Comparison of ENCODE assay signal across 10 cellular contexts in the genomic region with DNA sequence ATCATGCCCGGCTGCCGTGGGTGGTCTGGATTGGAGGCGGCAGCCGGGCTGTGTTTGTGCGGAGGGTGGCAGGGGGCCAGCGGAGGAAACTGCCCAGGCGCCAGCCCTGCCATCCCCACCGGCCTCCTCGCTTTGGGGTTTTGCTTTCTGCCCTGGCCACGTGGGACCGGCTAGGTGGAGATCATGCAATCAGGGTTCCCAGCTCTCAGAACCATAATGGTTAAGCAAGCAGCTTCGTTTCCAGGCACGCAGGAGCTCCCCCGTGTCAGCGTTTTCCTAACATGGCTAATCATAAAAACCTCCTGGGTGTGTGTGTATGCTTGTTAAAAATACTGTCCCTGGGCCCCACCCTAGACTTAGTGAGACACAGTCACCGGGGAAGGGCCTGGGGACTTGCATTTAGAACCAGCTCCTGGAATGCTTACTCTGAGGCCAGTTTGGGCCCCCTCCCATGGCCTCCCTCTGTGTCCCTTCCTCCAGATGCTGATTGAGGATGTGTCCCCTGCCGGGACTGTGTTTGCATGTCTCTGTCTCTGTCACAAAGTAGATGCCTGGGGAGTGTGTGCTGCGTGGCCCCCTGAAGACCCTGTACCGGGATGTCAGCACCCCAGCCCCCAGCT.
DNase-seq lines count a peak whose midpoint lies in the region; ATAC-seq and TF ChIP-seq lines count a peak whose summit lies in the region.
"Had no signal": no experiment of that assay in that cellular context is flagged by ENCODE, and none has a peak within 500 bp of the region (broad histone marks: within the 10 kb centered on the region; RNA-seq: fewer than 3 reads in every experiment).

No MANE protein-coding gene starts in this region.

- DNase-seq in amniotic epithelial cell (ENCODE audit: low read depth) (peak; percentile 77), right atrium auricular region (ENCODE audit: low spot score) (peak; percentile 79), psoas muscle (peak; percentile 46 to 77), SKM-1 treated with dmso at 0.1 percent for 144 hours (lab: John Stamatoyannopoulos, UW; ENCODE audit: unreplicated experiment) (no peak), activated gamma-delta T cell (lab: John Stamatoyannopoulos, UW) (no peak)
- DNase-seq in CD4-positive, alpha-beta T cell = no peak
- DNase-seq in activated CD8-positive, alpha-beta T cell treated with anti-CD3 and anti-CD28 coated beads, Interleukin-2, amount 10 ng/mL, durations not matched to agents 7 days and 5 days = no peak
- DNase-seq: activated CD4-positive, alpha-beta T cell treated with anti-CD3 and anti-CD28 coated beads, Interleukin-2, amount 10 ng/mL, durations not matched to agents 7 days and 5 days; COR-L47 had no signal

- no peaks in the 10 kb centered on the region for H3K9me3 Mint-ChIP-seq in CD4-positive, alpha-beta T cell
- no peaks in the 10 kb centered on the region for H3K9me3 Mint-ChIP-seq in activated CD8-positive, alpha-beta T cell treated with anti-CD3 and anti-CD28 coated beads, Interleukin-2, amount 10 ng/mL, durations not matched to agents 7 days and 5 days (ENCODE audit: insufficient read depth)
- H3K9me3 Mint-ChIP-seq: activated CD4-positive, alpha-beta T cell treated with anti-CD3 and anti-CD28 coated beads, Interleukin-2, amount 10 ng/mL, durations not matched to agents 7 days and 5 days had no signal

- peaks cover 0 to 21% (median 10%) of the 10 kb centered on the region in 11 experiments; a peak in 11 of 22 replicates for H3K36me3 ChIP-seq in BLaER1 treated with 17β-estradiol and CSF1 and Interleukin-3, amounts not matched to agents 10 nM and 100 nM
- H3K36me3 ChIP-seq in right atrium auricular region (no peaks in the 10 kb centered on the region), psoas muscle (ENCODE audit: insufficient read depth in 1 of 2, low read depth in 1 of 2) (no peaks in the 10 kb centered on the region)

- peaks cover 16 to 47% (median 22%) of the 10 kb centered on the region in 11 experiments; a peak in 21 of 22 replicates for H4K20me1 ChIP-seq in BLaER1 treated with 17β-estradiol and CSF1 and Interleukin-3, amounts not matched to agents 10 nM and 100 nM

- no peaks in the 10 kb centered on the region for H3K27me3 Mint-ChIP-seq in CD4-positive, alpha-beta T cell
- H3K27me3 Mint-ChIP-seq in activated CD8-positive, alpha-beta T cell treated with anti-CD3 and anti-CD28 coated beads, Interleukin-2, amount 10 ng/mL, durations not matched to agents 7 days and 5 days (ENCODE audit: low read depth) = no peaks in the 10 kb centered on the region
- H3K27me3 Mint-ChIP-seq: activated CD4-positive, alpha-beta T cell treated with anti-CD3 and anti-CD28 coated beads, Interleukin-2, amount 10 ng/mL, durations not matched to agents 7 days and 5 days had no signal

- no peak overlapping the region for H3K4me3 Mint-ChIP-seq in CD4-positive, alpha-beta T cell
- H3K4me3 Mint-ChIP-seq in activated CD8-positive, alpha-beta T cell treated with anti-CD3 and anti-CD28 coated beads, Interleukin-2, amount 10 ng/mL, durations not matched to agents 7 days and 5 days = no peak overlapping the region
- H3K4me3 Mint-ChIP-seq: activated CD4-positive, alpha-beta T cell treated with anti-CD3 and anti-CD28 coated beads, Interleukin-2, amount 10 ng/mL, durations not matched to agents 7 days and 5 days had no signal

- H3K27ac Mint-ChIP-seq in CD4-positive, alpha-beta T cell = no peak overlapping the region
- H3K27ac Mint-ChIP-seq in activated CD8-positive, alpha-beta T cell treated with anti-CD3 and anti-CD28 coated beads, Interleukin-2, amount 10 ng/mL, durations not matched to agents 7 days and 5 days = no peak overlapping the region
- H3K27ac Mint-ChIP-seq: activated CD4-positive, alpha-beta T cell treated with anti-CD3 and anti-CD28 coated beads, Interleukin-2, amount 10 ng/mL, durations not matched to agents 7 days and 5 days had no signal

- intact Hi-C loops in psoas muscle (cut with DNase I) = no loop called here
- intact Hi-C loops in CD4-positive, alpha-beta T cell (cut with DNase I, micrococcal nuclease) = no loop called here

- peaks cover 0 to 14% (median 5%) of the 10 kb centered on the region in 11 experiments; a peak in 9 of 22 replicates for H3K9me3 ChIP-seq in BLaER1 treated with 17β-estradiol and CSF1 and Interleukin-3, amounts not matched to agents 10 nM and 100 nM (replicated peaks in 1 of 11)
- H3K9me3 ChIP-seq in right atrium auricular region (no peaks in the 10 kb centered on the region), psoas muscle (no peaks in the 10 kb centered on the region)
- no peaks in the 10 kb centered on the region for H3K9me3 ChIP-seq in CD4-positive, alpha-beta T cell (ENCODE audit: control insufficient read depth, low read length)

- CTCF ChIA-PET in CD4-positive, alpha-beta T cell (lab: Charles Lee) = no interaction called here
- CTCF ChIA-PET in activated CD8-positive, alpha-beta T cell treated with anti-CD3 and anti-CD28 coated beads, Interleukin-2, amount 10 ng/mL, durations not matched to agents 7 days and 5 days (lab: Charles Lee) = no interaction called here

- peak overlapping the region; percentile 37 to 75 (median 61); a peak in 21 of 22 replicates for H3K9ac ChIP-seq in BLaER1 treated with 17β-estradiol and CSF1 and Interleukin-3, amounts not matched to agents 10 nM and 100 nM

- WGBS in psoas muscle, 3 donors = 13 to 16% (median 14%) methylated on average over 14 to 19 of the region's 19 CpGs

- no peaks in the 10 kb centered on the region for H3K36me3 Mint-ChIP-seq in CD4-positive, alpha-beta T cell (ENCODE audit: low read depth)
- no peaks in the 10 kb centered on the region for H3K36me3 Mint-ChIP-seq in activated CD8-positive, alpha-beta T cell treated with anti-CD3 and anti-CD28 coated beads, Interleukin-2, amount 10 ng/mL, durations not matched to agents 7 days and 5 days (ENCODE audit: low read depth)

- ATAC-seq in psoas muscle = peak; percentile 49 to 72 (median 62)
- no peak for ATAC-seq in CD4-positive, alpha-beta T cell (ENCODE audit: poor library complexity)
- ATAC-seq in activated CD8-positive, alpha-beta T cell treated with anti-CD3 and anti-CD28 coated beads, Interleukin-2, amount 10 ng/mL, durations not matched to agents 7 days and 5 days = no peak

- H3K27me3 ChIP-seq in BLaER1 treated with 17β-estradiol and CSF1 and Interleukin-3, amounts not matched to agents 10 nM and 100 nM = no peaks in the 10 kb centered on the region
- H3K27me3 ChIP-seq in right atrium auricular region = no peaks in the 10 kb centered on the region
- H3K27me3 ChIP-seq in psoas muscle (ENCODE audit: insufficient read depth in 3 of 3, low read length in 2 of 3) = no peaks in the 10 kb centered on the region
- H3K27me3 ChIP-seq in CD4-positive, alpha-beta T cell (ENCODE audit: control insufficient read depth, insufficient read depth, low read length) = no peaks in the 10 kb centered on the region

- peak overlapping the region; percentile 78 to 97 (median 89) for H3K4me2 ChIP-seq in BLaER1 treated with 17β-estradiol and CSF1 and Interleukin-3, amounts not matched to agents 10 nM and 100 nM

- peak overlapping the region in 2 of 10 experiments; percentile 18 to 40; a peak in 5 of 20 replicates for H3K4me3 ChIP-seq in BLaER1 treated with 17β-estradiol and CSF1 and Interleukin-3, amounts not matched to agents 10 nM and 100 nM
- H3K4me3 ChIP-seq in right atrium auricular region = peak overlapping the region; percentile 20 to 29
- peak overlapping the region; percentile 56 for H3K4me3 ChIP-seq in psoas muscle

- no peaks in the 10 kb centered on the region for H3K4me1 Mint-ChIP-seq in CD4-positive, alpha-beta T cell (ENCODE audit: low read depth)
- H3K4me1 Mint-ChIP-seq in activated CD8-positive, alpha-beta T cell treated with anti-CD3 and anti-CD28 coated beads, Interleukin-2, amount 10 ng/mL, durations not matched to agents 7 days and 5 days (ENCODE audit: low read depth) = no peaks in the 10 kb centered on the region

- peaks cover 77 to 93% (median 86%) of the 10 kb centered on the region in 10 experiments for H3K4me1 ChIP-seq in BLaER1 treated with 17β-estradiol and CSF1 and Interleukin-3, amounts not matched to agents 10 nM and 100 nM
- peaks cover 0 to 51% of the 10 kb centered on the region in 2 donors for H3K4me1 ChIP-seq in right atrium auricular region
- H3K4me1 ChIP-seq in psoas muscle = peaks cover 53% of the 10 kb centered on the region

- peak overlapping the region; percentile 65 to 88 (median 82) for H3K27ac ChIP-seq in BLaER1 treated with 17β-estradiol and CSF1 and Interleukin-3, amounts not matched to agents 10 nM and 100 nM
- H3K27ac ChIP-seq in right atrium auricular region = peak overlapping the region; percentile 85 to 89
- H3K27ac ChIP-seq in psoas muscle = peak overlapping the region; percentile 90
- no peak overlapping the region for H3K27ac ChIP-seq in CD4-positive, alpha-beta T cell (ENCODE audit: low read depth, low read length)

- POLR2A ChIA-PET in CD4-positive, alpha-beta T cell (lab: Charles Lee) = no interaction called here
- POLR2A ChIA-PET in activated CD8-positive, alpha-beta T cell treated with anti-CD3 and anti-CD28 coated beads, Interleukin-2, amount 10 ng/mL, durations not matched to agents 7 days and 5 days (lab: Charles Lee) = no interaction called here

- TF ChIP-seq CTCF in right atrium auricular region (IDR thresholded peaks at IDR 0.05) = no peak
- no peak for TF ChIP-seq CTCF in psoas muscle (IDR thresholded peaks at IDR 0.05)
- TF ChIP-seq CTCF in CD4-positive, alpha-beta T cell (IDR thresholded peaks at IDR 0.05) = no peak

Comparison
In these comparisons a context has a peak if more than half of its experiments do, and no peak if none do; other contexts are left out.
1. DNase-seq: peak in amniotic epithelial cell (single experiment), right atrium auricular region (single experiment) and psoas muscle (2 of 2); none in CD4-positive, alpha-beta T cell (0 of 10), activated CD8-positive, alpha-beta T cell treated with anti-CD3 and anti-CD28 coated beads, Interleukin-2, amount 10 ng/mL, durations not matched to agents 7 days and 5 days (single experiment), SKM-1 treated with dmso at 0.1 percent for 144 hours (single experiment) and activated gamma-delta T cell (single experiment).
2. ATAC-seq: peak in psoas muscle (4 of 4); none in CD4-positive, alpha-beta T cell (single experiment) and activated CD8-positive, alpha-beta T cell treated with anti-CD3 and anti-CD28 coated beads, Interleukin-2, amount 10 ng/mL, durations not matched to agents 7 days and 5 days (single experiment).